In the genomic region with DNA sequence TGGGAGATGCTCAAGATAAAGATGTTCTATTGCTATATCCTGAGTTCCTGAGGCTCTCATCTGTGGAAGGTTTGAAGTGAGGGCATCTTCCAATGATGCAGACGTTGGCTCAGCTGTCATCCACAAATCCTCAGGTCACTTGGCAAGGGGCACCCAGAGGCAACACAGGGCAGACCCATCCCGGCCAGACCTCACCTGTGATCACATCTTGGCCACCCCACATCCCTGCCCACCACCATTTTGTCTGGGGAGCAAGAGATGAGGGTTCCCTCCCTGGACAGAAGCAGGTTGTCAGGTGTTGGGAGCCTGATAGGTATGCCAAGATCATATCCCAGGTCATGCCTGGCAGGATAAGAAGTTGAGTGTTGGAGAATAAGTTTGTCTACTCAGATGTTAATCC, we compare ENCODE assay signal across 26 cellular contexts.
"Had no signal": no experiment of that assay in that cellular context is flagged by ENCODE, and none has a peak within 500 bp of the region (broad histone marks: within the 10 kb centered on the region; RNA-seq: fewer than 3 reads in every experiment).

No MANE protein-coding gene starts in this region.

- H3K36me3 ChIP-seq: heart left ventricle, left ventricle myocardium inferior, neutrophil, ovary, right atrium auricular region, right lobe of liver, tibial nerve, upper lobe of left lung had no signal

- H3K4me1 ChIP-seq: heart left ventricle, left ventricle myocardium inferior, right atrium auricular region, right lobe of liver, tibial nerve, upper lobe of left lung had no signal

- DNase-seq: heart left ventricle; islet precursor cell; left ventricle myocardium inferior; midbrain; mucosa of descending colon; naive thymus-derived CD8-positive, alpha-beta T cell; occipital lobe; ovary; right lobe of liver; stimulated activated CD4-positive, alpha-beta T cell treated with anti-CD3 and anti-CD28 coated beads, Interleukin-1b, Interleukin-23, amount 100 ng/mL, for 48 hours; stimulated activated CD4-positive, alpha-beta T cell treated with anti-CD3 and anti-CD28 coated beads, Interleukin-2, amount 100 ng/mL, for 48 hours; stimulated activated CD4-positive, alpha-beta T cell treated with anti-CD3 and anti-CD28 coated beads, Interleukin-4, amount 100 ng/mL, for 4 hours; stimulated activated CD8-positive, alpha-beta memory T cell treated with anti-CD3 and anti-CD28 coated beads, Interleukin-4, amount 100 ng/mL, for 48 hours; stimulated activated naive CD4-positive, alpha-beta T cell treated with Interleukin-2 at 50 U/mL for 16 hours; stimulated activated naive CD8-positive, alpha-beta T cell treated with anti-CD3 and anti-CD28 coated beads, Interleukin-15, amount 100 ng/mL, for 72 hours; substantia nigra; upper lobe of left lung had no signal

- H3K9me3 Mint-ChIP-seq: memory B cell had no signal

- H3K27ac Mint-ChIP-seq: memory B cell; naive thymus-derived CD8-positive, alpha-beta T cell; nephron; progenitor cell of endocrine pancreas; stimulated activated memory B cell treated with anti-CD40 and anti-IgM and Interleukin-4, amounts not matched to agents 10 μg/mL and 1 μg/mL and 100 μg/mL, for 72 hours had no signal

- H3K27me3 ChIP-seq: heart left ventricle, neutrophil, ovary, right atrium auricular region, right lobe of liver, tibial nerve, upper lobe of left lung had no signal

- H3K4me3 ChIP-seq: heart left ventricle, left ventricle myocardium inferior, mucosa of descending colon, ovary, right atrium auricular region, right lobe of liver, smooth muscle cell, tibial nerve, upper lobe of left lung had no signal

- H3K4me3 Mint-ChIP-seq: memory B cell; naive thymus-derived CD8-positive, alpha-beta T cell; nephron; neural crest cell; stimulated activated memory B cell treated with anti-CD40 and anti-IgM and Interleukin-4, amounts not matched to agents 10 μg/mL and 1 μg/mL and 100 μg/mL, for 72 hours; stimulated activated naive CD8-positive, alpha-beta T cell treated with anti-CD3 and anti-CD28 coated beads, Interleukin-15, amount 100 ng/mL, for 72 hours had no signal

- H3K4me1 Mint-ChIP-seq: memory B cell; naive thymus-derived CD8-positive, alpha-beta T cell; nephron; neural crest cell; stimulated activated memory B cell treated with anti-CD40 and anti-IgM and Interleukin-4, amounts not matched to agents 10 μg/mL and 1 μg/mL and 100 μg/mL, for 72 hours; stimulated activated naive CD8-positive, alpha-beta T cell treated with anti-CD3 and anti-CD28 coated beads, Interleukin-15, amount 100 ng/mL, for 72 hours had no signal

- H3K27me3 Mint-ChIP-seq: memory B cell; naive thymus-derived CD8-positive, alpha-beta T cell; progenitor cell of endocrine pancreas; stimulated activated memory B cell treated with anti-CD40 and anti-IgM and Interleukin-4, amounts not matched to agents 10 μg/mL and 1 μg/mL and 100 μg/mL, for 72 hours; stimulated activated naive CD8-positive, alpha-beta T cell treated with anti-CD3 and anti-CD28 coated beads, Interleukin-15, amount 100 ng/mL, for 72 hours had no signal

- H3K36me3 Mint-ChIP-seq: memory B cell; stimulated activated memory B cell treated with anti-CD40 and anti-IgM and Interleukin-4, amounts not matched to agents 10 μg/mL and 1 μg/mL and 100 μg/mL, for 72 hours had no signal

- H3K27ac ChIP-seq: heart left ventricle, left ventricle myocardium inferior, neutrophil, ovary, right atrium auricular region, right lobe of liver, tibial nerve, upper lobe of left lung had no signal

- ATAC-seq: heart left ventricle; mucosa of descending colon; naive thymus-derived CD8-positive, alpha-beta T cell; right lobe of liver; stimulated activated memory B cell treated with anti-CD40 and anti-IgM and Interleukin-4, amounts not matched to agents 10 μg/mL and 1 μg/mL and 100 μg/mL, for 72 hours; stimulated activated naive CD8-positive, alpha-beta T cell treated with anti-CD3 and anti-CD28 coated beads, Interleukin-15, amount 100 ng/mL, for 72 hours had no signal

- H3K4me2 ChIP-seq: smooth muscle cell had no signal
